ENCODE assay signal across 8 cellular contexts in genomic region chr14:92914087-92914656, GRCh38. TPM values are rescaled to one million over a fixed set of nuclear protein-coding genes. Genes with fewer than 3 reads are reported as not detected.
DNase-seq lines count a peak whose midpoint lies in the region; ATAC-seq and TF ChIP-seq lines count a peak whose summit lies in the region.
"Had no signal": no experiment of that assay in that cellular context is flagged by ENCODE, and none has a peak within 500 bp of the region (broad histone marks: within the 10 kb centered on the region; RNA-seq: fewer than 3 reads in every experiment).

No MANE protein-coding gene starts in this region.

- WGBS in SK-N-SH (ENCODE audit: low lambda C conversion rate) = 42% methylated on average over 7 of the region's 7 CpGs
- 9% methylated on average over 7 of the region's 7 CpGs for WGBS in suprapubic skin

- no peak for TF ChIP-seq RAD21 in HCT116 (IDR thresholded peaks at IDR 0.05; ENCODE audit: low read depth)
- no peak for TF ChIP-seq RAD21 in SK-N-SH (IDR thresholded peaks at IDR 0.05; ENCODE audit: low read length)

- TF ChIP-seq EP300 in SK-N-SH (IDR thresholded peaks at IDR 0.05; ENCODE audit: borderline replicate concordance in 1 of 2, low read depth in 1 of 2, low read length in 1 of 2) (no peak), suprapubic skin (IDR thresholded peaks at IDR 0.05) (no peak)

- H3K4me3 ChIP-seq in HCT116 (replicated peaks in 1 of 2; ENCODE audit: low read depth in 1 of 2, low read length in 2 of 2) (no peak overlapping the region), SK-N-SH (ENCODE audit: low read depth in 2 of 2, low read length in 1 of 2) (no peak overlapping the region), suprapubic skin (no peak overlapping the region)

- H3K79me2 ChIP-seq in HCT116 (ENCODE audit: insufficient read depth, low read length) (no peaks in the 10 kb centered on the region), SK-N-SH (ENCODE audit: insufficient read depth) (no peaks in the 10 kb centered on the region)

- DNase-seq in HCT116 (ENCODE audit: low read depth, low spot score) (no peak), SK-N-SH (no peak), dermis blood vessel endothelial cell (peak; percentile 43), suprapubic skin (ENCODE audit: low spot score in 2 of 2) (no peak)
- peak; percentile 23 for DNase-seq in stimulated activated CD4-positive, alpha-beta T cell treated with anti-CD3 and anti-CD28 coated beads, Interleukin-4, amount 100 ng/mL, for 1 hour
- DNase-seq in effector CD4-positive, alpha-beta T cell = no peak

- H2AFZ ChIP-seq in HCT116 (ENCODE audit: low read depth, low read length, poor library complexity, severe bottlenecking) = no peak overlapping the region
- H2AFZ ChIP-seq in SK-N-SH (ENCODE audit: low read depth) = no peak overlapping the region

- H3K27ac ChIP-seq in HCT116 (ENCODE audit: low read depth, low read length) (no peak overlapping the region), SK-N-SH (ENCODE audit: low read depth in 2 of 2, low read length in 1 of 2) (no peak overlapping the region), suprapubic skin (no peak overlapping the region)

- RAD21 ChIA-PET in HCT116 (lab: Charles Lee; ENCODE audit: low non-redundant PET in 1 of 2, low total read pairs in 2 of 2, uncharacterized antibody in 2 of 2, unreplicated experiment in 2 of 2) = no interaction called here

- H3K9me3 ChIP-seq in HCT116 (ENCODE audit: control insufficient read depth in 1 of 2, insufficient read depth in 1 of 2, low read depth in 1 of 2, low read length in 2 of 2) (no peaks in the 10 kb centered on the region), SK-N-SH (no peaks in the 10 kb centered on the region), suprapubic skin (no peaks in the 10 kb centered on the region)

- ATAC-seq in HCT116 (no peak; the same call in 1 of the 2 replicates), HG02642 (IDR thresholded peaks at IDR 0.05; ENCODE audit: poor library complexity, unreplicated experiment) (no peak)

- BruUV-seq in HCT116 (replicated peaks; lab: Mats Ljungman, UMichigan) = no TSS peak

- H3K9ac ChIP-seq in HCT116 (ENCODE audit: low read length) (no peak overlapping the region), SK-N-SH (no peak overlapping the region)

- H3K4me2 ChIP-seq in HCT116 (ENCODE audit: low read length) (no peak overlapping the region), SK-N-SH (no peak overlapping the region)

- no peaks in the 10 kb centered on the region for H3F3A ChIP-seq in SK-N-SH (replicated peaks; ENCODE audit: insufficient read depth)

- CTCF ChIA-PET in HCT116 (lab: Charles Lee) = no interaction called here
- CTCF ChIA-PET in SK-N-SH (lab: Yijun Ruan, JAX) = interaction anchor here (0.9 to 3.9 kb wide), 3 partner anchors 20 to 33 kb away, joined by 3 to 27 read pairs (median 4); no protein-coding TSS in a partner anchor

- TF ChIP-seq POLR2A in HCT116 (IDR thresholded peaks at IDR 0.05; ENCODE audit: borderline replicate concordance, extremely low read depth, insufficient read depth, insufficient read length) = no peak
- no peak for TF ChIP-seq POLR2A in suprapubic skin (IDR thresholded peaks at IDR 0.05)

- intact Hi-C loops in HCT116 (cut with micrococcal nuclease) = no loop called here

- TF ChIP-seq CTCF in HCT116 (IDR thresholded peaks at IDR 0.05 in 2 of 3, conservative IDR thresholded peaks at IDR 0.05 in 1 of 3; ENCODE audit: borderline replicate concordance in 1 of 3, insufficient read depth in 1 of 3, low read depth in 2 of 3, low read length in 2 of 3) = no peak
- no peak for TF ChIP-seq CTCF in SK-N-SH (IDR thresholded peaks at IDR 0.05)
- TF ChIP-seq CTCF in suprapubic skin (IDR thresholded peaks at IDR 0.05) = no peak

- H3K4me1 ChIP-seq in HCT116 (ENCODE audit: control insufficient read depth in 1 of 2, insufficient read depth in 2 of 2, low read length in 2 of 2) (no peaks in the 10 kb centered on the region), SK-N-SH (ENCODE audit: control insufficient read depth in 1 of 2, insufficient read depth in 2 of 2, low read depth in 1 of 2, low read length in 1 of 2) (peaks cover 0 to 43% of the 10 kb centered on the region in 2 experiments; a peak in 2 of 4 replicates), suprapubic skin (no peaks in the 10 kb centered on the region)

- H3K36me3 ChIP-seq in HCT116 (ENCODE audit: control insufficient read depth in 1 of 2, insufficient read depth in 2 of 2, low read length in 2 of 2) (no peaks in the 10 kb centered on the region), SK-N-SH (replicated peaks in 1 of 2; ENCODE audit: control insufficient read depth in 1 of 2, insufficient read depth in 2 of 2, low read length in 1 of 2) (no peaks in the 10 kb centered on the region), suprapubic skin (no peaks in the 10 kb centered on the region)

- H3K27me3 ChIP-seq in HCT116 (ENCODE audit: insufficient read depth, low read length) = peaks cover 12% of the 10 kb centered on the region; the same call in 1 of the 2 replicates
- peaks cover 5% of the 10 kb centered on the region; the same call in 1 of the 2 replicates for H3K27me3 ChIP-seq in SK-N-SH (ENCODE audit: insufficient read depth)
- peaks cover 19% of the 10 kb centered on the region for H3K27me3 ChIP-seq in suprapubic skin

- H4K20me1 ChIP-seq in HCT116 (ENCODE audit: insufficient read depth) = no peaks in the 10 kb centered on the region
- H4K20me1 ChIP-seq in SK-N-SH (ENCODE audit: insufficient read depth) = no peaks in the 10 kb centered on the region

- POLR2A ChIA-PET in HCT116 (lab: Charles Lee) = no interaction called here
- POLR2A ChIA-PET in SK-N-SH (lab: Yijun Ruan, JAX) = interaction anchor here (1.5 to 1.8 kb wide), 2 partner anchors 9 to 11 kb away, joined by 5 to 9 read pairs; partner anchors contain the start of gene CHGA

- H3K9me2 ChIP-seq in HCT116 (ENCODE audit: insufficient read depth) (no peaks in the 10 kb centered on the region), SK-N-SH (no peaks in the 10 kb centered on the region)

TF ChIP-seq in HCT116, 20 proteins besides CTCF, POLR2A, EP300 and RAD21:
- TF ChIP-seq, protein P1, sequence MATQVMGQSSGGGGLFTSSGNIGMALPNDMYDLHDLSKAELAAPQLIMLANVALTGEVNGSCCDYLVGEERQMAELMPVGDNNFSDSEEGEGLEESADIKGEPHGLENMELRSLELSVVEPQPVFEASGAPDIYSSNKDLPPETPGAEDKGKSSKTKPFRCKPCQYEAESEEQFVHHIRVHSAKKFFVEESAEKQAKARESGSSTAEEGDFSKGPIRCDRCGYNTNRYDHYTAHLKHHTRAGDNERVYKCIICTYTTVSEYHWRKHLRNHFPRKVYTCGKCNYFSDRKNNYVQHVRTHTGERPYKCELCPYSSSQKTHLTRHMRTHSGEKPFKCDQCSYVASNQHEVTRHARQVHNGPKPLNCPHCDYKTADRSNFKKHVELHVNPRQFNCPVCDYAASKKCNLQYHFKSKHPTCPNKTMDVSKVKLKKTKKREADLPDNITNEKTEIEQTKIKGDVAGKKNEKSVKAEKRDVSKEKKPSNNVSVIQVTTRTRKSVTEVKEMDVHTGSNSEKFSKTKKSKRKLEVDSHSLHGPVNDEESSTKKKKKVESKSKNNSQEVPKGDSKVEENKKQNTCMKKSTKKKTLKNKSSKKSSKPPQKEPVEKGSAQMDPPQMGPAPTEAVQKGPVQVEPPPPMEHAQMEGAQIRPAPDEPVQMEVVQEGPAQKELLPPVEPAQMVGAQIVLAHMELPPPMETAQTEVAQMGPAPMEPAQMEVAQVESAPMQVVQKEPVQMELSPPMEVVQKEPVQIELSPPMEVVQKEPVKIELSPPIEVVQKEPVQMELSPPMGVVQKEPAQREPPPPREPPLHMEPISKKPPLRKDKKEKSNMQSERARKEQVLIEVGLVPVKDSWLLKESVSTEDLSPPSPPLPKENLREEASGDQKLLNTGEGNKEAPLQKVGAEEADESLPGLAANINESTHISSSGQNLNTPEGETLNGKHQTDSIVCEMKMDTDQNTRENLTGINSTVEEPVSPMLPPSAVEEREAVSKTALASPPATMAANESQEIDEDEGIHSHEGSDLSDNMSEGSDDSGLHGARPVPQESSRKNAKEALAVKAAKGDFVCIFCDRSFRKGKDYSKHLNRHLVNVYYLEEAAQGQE (IDR thresholded peaks at IDR 0.05; ENCODE audit: low read depth) = peak; percentile 96
- TF ChIP-seq ZNF274 (IDR thresholded peaks at IDR 0.05; ENCODE audit: low read depth, low read length) = no peak

TF ChIP-seq in SK-N-SH, 30 proteins besides CTCF, POLR2A, EP300 and RAD21 (continues in another document):
- TF ChIP-seq, protein P1 (IDR thresholded peaks at IDR 0.05; ENCODE audit: low read depth, low read length) = peak; percentile 97
- TF ChIP-seq FOXJ3 (CRISPR knock-in tag; IDR thresholded peaks at IDR 0.05) (no peak), GATA2 (CRISPR knock-in tag; IDR thresholded peaks at IDR 0.05) (no peak), RFX5 (IDR thresholded peaks at IDR 0.05; ENCODE audit: low read length) (no peak), GABPA (IDR thresholded peaks at IDR 0.05; ENCODE audit: low read depth) (no peak)

RNA-seq across cellular contexts. Expression of gene CHGA, which starts 8.8 kb away (rescaled TPM):
- total RNA-seq in HCT116 (2021; ENCODE audit: unreplicated experiment) = not detected
- polyA plus RNA-seq in HCT116 (2012) = 0.09 TPM in 1 of 2 replicates, not detected in the other
- 5.6 and 11.7 TPM in 2 replicates for polyA plus RNA-seq in SK-N-SH (2012; rRNA removed)
- 9.8 and 22.7 TPM in 2 replicates for polyA plus RNA-seq in SK-N-SH (2012; cell fraction: cytosol; rRNA removed)
- polyA plus RNA-seq in SK-N-SH (2012; cell fraction: nucleus; rRNA removed) = 6.0 and 15.7 TPM in 2 replicates
- under 0.01 and 0.09 TPM in 2 replicates for total RNA-seq in dermis blood vessel endothelial cell
- under 1 TPM in 1 of 4 donors, not detected in 3; 0.55 TPM for total RNA-seq in suprapubic skin
- total RNA-seq: pulmonary artery endothelial cell had no signal

Comparison
In these comparisons a context has a peak if more than half of its experiments do, and no peak if none do; other contexts are left out.
1. DNase-seq: peak in dermis blood vessel endothelial cell (single experiment) and stimulated activated CD4-positive, alpha-beta T cell treated with anti-CD3 and anti-CD28 coated beads, Interleukin-4, amount 100 ng/mL, for 1 hour (single experiment); none in HCT116 (single experiment), SK-N-SH (single experiment), suprapubic skin (0 of 2) and effector CD4-positive, alpha-beta T cell (single experiment).